ENCODE assay signal across 10 cellular contexts in genomic region chr1:231757101-231757404, GRCh38.
DNase-seq lines count a peak whose midpoint lies in the region; ATAC-seq and TF ChIP-seq lines count a peak whose summit lies in the region.
"Had no signal": no experiment of that assay in that cellular context is flagged by ENCODE, and none has a peak within 500 bp of the region (broad histone marks: within the 10 kb centered on the region; RNA-seq: fewer than 3 reads in every experiment).

No MANE protein-coding gene starts in this region.

- peaks cover 0 to 7% (median 5%) of the 10 kb centered on the region in 10 experiments; a peak in 9 of 20 replicates for H3K4me1 ChIP-seq in BLaER1 treated with 17β-estradiol and CSF1 and Interleukin-3, amounts not matched to agents 10 nM and 100 nM

- peak; percentile 38 for ATAC-seq in GM21367 (IDR thresholded peaks at IDR 0.05; ENCODE audit: unreplicated experiment)
- ATAC-seq in HG03280 (IDR thresholded peaks at IDR 0.05; ENCODE audit: unreplicated experiment) = peak; percentile 47
- peak; percentile 40 for ATAC-seq in activated B cell treated with CpG ODN at 0.5 μM for 24 hours (ENCODE audit: low read depth)

- peak overlapping the region in 6 of 11 experiments; percentile 1 to 55 (median 27); a peak in 10 of 22 replicates for H3K27ac ChIP-seq in BLaER1 treated with 17β-estradiol and CSF1 and Interleukin-3, amounts not matched to agents 10 nM and 100 nM
- H3K27ac ChIP-seq: tibial nerve had no signal

- H4K20me1 ChIP-seq in BLaER1 treated with 17β-estradiol and CSF1 and Interleukin-3, amounts not matched to agents 10 nM and 100 nM = no peaks in the 10 kb centered on the region; a peak in 2 of 22 replicates

- peaks cover 6% of the 10 kb centered on the region for H3K4me1 Mint-ChIP-seq in activated B cell treated with CpG ODN at 0.5 μM for 24 hours

- no peak overlapping the region for H3K4me3 ChIP-seq in BLaER1 treated with 17β-estradiol and CSF1 and Interleukin-3, amounts not matched to agents 10 nM and 100 nM
- H3K4me3 ChIP-seq: tibial nerve had no signal

- peak overlapping the region in 6 of 11 experiments; percentile 5 to 35 (median 24); a peak in 7 of 22 replicates for H3K4me2 ChIP-seq in BLaER1 treated with 17β-estradiol and CSF1 and Interleukin-3, amounts not matched to agents 10 nM and 100 nM

- peak overlapping the region; percentile 55 for H3K4me3 Mint-ChIP-seq in activated B cell treated with CpG ODN at 0.5 μM for 24 hours
- H3K4me3 Mint-ChIP-seq: activated naive CD8-positive, alpha-beta T cell had no signal

- no peak for DNase-seq in activated B cell treated with CpG ODN at 0.5 μM for 24 hours
- DNase-seq in amniotic stem cell (lab: John Stamatoyannopoulos, UW) = no peak
- no peak for DNase-seq in dedifferentiated amniotic fluid mesenchymal stem cell (ENCODE audit: extremely low spot score)
- no peak for DNase-seq in NCI-H2107 treated with DMSO at 0.1 percent for 48 hours (lab: John Stamatoyannopoulos, UW; ENCODE audit: unreplicated experiment)
- no peak for DNase-seq in NCI-H82 treated with DMSO at 0.1 percent for 48 hours (lab: John Stamatoyannopoulos, UW; ENCODE audit: unreplicated experiment)

- H3K27me3 ChIP-seq in BLaER1 treated with 17β-estradiol and CSF1 and Interleukin-3, amounts not matched to agents 10 nM and 100 nM = no peaks in the 10 kb centered on the region
- H3K27me3 ChIP-seq: tibial nerve had no signal

- peaks cover 18% of the 10 kb centered on the region for H3K36me3 Mint-ChIP-seq in activated B cell treated with CpG ODN at 0.5 μM for 24 hours (ENCODE audit: low read depth)

- intact Hi-C loops in activated B cell treated with CpG ODN at 0.5 μM for 24 hours (cut with micrococcal nuclease) = loop anchor here (1.0 kb wide), 1 partner anchor 49 kb away; no protein-coding TSS in a partner anchor

- POLR2A ChIA-PET in activated B cell treated with CpG ODN at 0.5 μM for 24 hours (lab: Charles Lee) = no interaction called here

- no peak overlapping the region for H3K9ac ChIP-seq in BLaER1 treated with 17β-estradiol and CSF1 and Interleukin-3, amounts not matched to agents 10 nM and 100 nM

- CTCF ChIA-PET in activated B cell treated with CpG ODN at 0.5 μM for 24 hours (lab: Charles Lee) = interaction anchor here (0.8 to 2.1 kb wide), 13 partner anchors 9 to 486 kb away, joined by 3 to 10 read pairs (median 4); partner anchors contain the start of genes EXOC8 and SPRTN

- peaks cover 10% of the 10 kb centered on the region for H3K9me3 Mint-ChIP-seq in activated B cell treated with CpG ODN at 0.5 μM for 24 hours

- H3K27ac Mint-ChIP-seq in activated B cell treated with CpG ODN at 0.5 μM for 24 hours = no peak overlapping the region
- H3K27ac Mint-ChIP-seq: activated naive CD8-positive, alpha-beta T cell had no signal

- no peaks in the 10 kb centered on the region for H3K27me3 Mint-ChIP-seq in activated B cell treated with CpG ODN at 0.5 μM for 24 hours
- H3K27me3 Mint-ChIP-seq: activated naive CD8-positive, alpha-beta T cell had no signal

- peaks cover 19 to 84% (median 39%) of the 10 kb centered on the region in 11 experiments for H3K36me3 ChIP-seq in BLaER1 treated with 17β-estradiol and CSF1 and Interleukin-3, amounts not matched to agents 10 nM and 100 nM

- peaks cover 19 to 25% (median 23%) of the 10 kb centered on the region in 11 experiments for H3K9me3 ChIP-seq in BLaER1 treated with 17β-estradiol and CSF1 and Interleukin-3, amounts not matched to agents 10 nM and 100 nM (replicated peaks in 1 of 11)

- no peak for TF ChIP-seq CTCF in activated B cell treated with CpG ODN at 0.5 μM for 24 hours (IDR thresholded peaks at IDR 0.05)
